1 cellular context compared by ENCODE assay signal in genomic region chr17:38627957-38628356, GRCh38.
A peak's percentile ranks its signal among the peaks of the same experiment; 100 is the strongest.
TF ChIP-seq lines count a peak whose summit lies in the region.

No MANE protein-coding gene starts in this region.

TF ChIP-seq in K562, 482 proteins besides CTCF, POLR2A, EP300 and RAD21:
- TF ChIP-seq BCOR (IDR thresholded peaks at IDR 0.05) (0 out of 2 replicates have a peak, but pooled peaks have one; percentile 32), CREM (IDR thresholded peaks at IDR 0.05; ENCODE audit: low read depth) (no peak), ZNF121 (CRISPR knock-in tag; conservative IDR thresholded peaks at IDR 0.05) (peak; percentile 42; the same call in 1 of the 2 replicates)
